Comparison of ENCODE assay signal across 26 cellular contexts in the genomic region with DNA sequence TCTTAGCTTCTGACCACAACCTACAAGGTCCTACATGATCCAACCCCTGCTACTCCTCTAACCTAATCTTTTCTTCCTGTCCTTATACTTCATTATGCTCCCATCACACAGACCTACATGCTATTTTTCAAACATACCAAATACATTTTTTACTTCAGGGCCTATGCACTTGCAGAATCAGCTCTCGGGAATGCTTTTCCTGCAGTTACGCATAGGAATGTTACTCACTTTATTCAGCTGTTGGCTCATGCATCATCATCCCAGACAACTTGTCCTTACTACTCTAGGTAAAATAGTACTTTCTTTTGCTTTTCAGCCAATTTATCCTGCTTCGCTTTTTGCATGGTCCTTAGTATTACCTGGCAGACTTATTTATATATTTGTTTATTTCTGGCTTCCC.
DNase-seq lines count a peak whose midpoint lies in the region; ATAC-seq and TF ChIP-seq lines count a peak whose summit lies in the region.
"Had no signal": no experiment of that assay in that cellular context is flagged by ENCODE, and none has a peak within 500 bp of the region (broad histone marks: within the 10 kb centered on the region; RNA-seq: fewer than 3 reads in every experiment).

No MANE protein-coding gene starts in this region.

- no peaks in the 10 kb centered on the region for H3K9me3 Mint-ChIP-seq in activated T-cell treated with anti-CD3 and anti-CD28 coated beads, Interleukin-2, amount 50 U/mL, for 4 hours
- H3K9me3 Mint-ChIP-seq: memory B cell; stimulated activated memory B cell treated with anti-CD40 and anti-IgM and Interleukin-4, amounts not matched to agents 10 μg/mL and 1 μg/mL and 100 μg/mL, for 72 hours; T-helper 2 cell treated with Interferon-gamma antibody and Interleukin-4, amounts not matched to agents 5 μg/mL and 100 μg/mL, for 36 hours had no signal

- TF ChIP-seq POLR2A in IMR-90 (IDR thresholded peaks at IDR 0.05; ENCODE audit: low read depth, low read length) (no peak), lower leg skin (IDR thresholded peaks at IDR 0.05) (no peak)

- no peaks in the 10 kb centered on the region for H3K79me2 ChIP-seq in osteoblast (ENCODE audit: insufficient read depth, low read length)

- H3K4me2 ChIP-seq in IMR-90 (ENCODE audit: low read depth, low read length), result peak overlapping the region; percentile 40; the same call in 1 of the 2 replicates
- no peak overlapping the region for H3K4me2 ChIP-seq in osteoblast (ENCODE audit: insufficient read depth, low read length)

- no peaks in the 10 kb centered on the region for H3K79me1 ChIP-seq in IMR-90 (ENCODE audit: low read depth in 1 of 2, low read length in 2 of 2)

- no TSS peak for BruUV-seq in IMR-90 (replicated peaks; lab: Mats Ljungman, UMichigan)

- H3K18ac ChIP-seq in IMR-90 (ENCODE audit: low read depth, low read length), result no peak overlapping the region; the same call in 1 of the 2 replicates

- H3K36me3 Mint-ChIP-seq in activated T-cell treated with anti-CD3 and anti-CD28 coated beads, Interleukin-2, amount 50 U/mL, for 4 hours (ENCODE audit: insufficient read depth), result no peaks in the 10 kb centered on the region
- H3K36me3 Mint-ChIP-seq: memory B cell; naive thymus-derived CD4-positive, alpha-beta T cell; stimulated activated memory B cell treated with anti-CD40 and anti-IgM and Interleukin-4, amounts not matched to agents 10 μg/mL and 1 μg/mL and 100 μg/mL, for 72 hours had no signal

- no peak overlapping the region for H3K27ac ChIP-seq in IMR-90 (ENCODE audit: insufficient read depth, low read length)
- no peak overlapping the region for H3K27ac ChIP-seq in osteoblast (ENCODE audit: low read depth, low read length)
- H3K27ac ChIP-seq: colonic mucosa, esophagus squamous epithelium, spleen had no signal

- no peak for TF ChIP-seq CTCF in IMR-90 (conservative IDR thresholded peaks at IDR 0.05; ENCODE audit: low read depth, low read length)
- TF ChIP-seq CTCF in epithelial cell of esophagus (IDR thresholded peaks at IDR 0.05; ENCODE audit: insufficient read depth, low read depth, low read length, missing control alignments), result no peak
- no peak for TF ChIP-seq CTCF in osteoblast (IDR thresholded peaks at IDR 0.05; ENCODE audit: extremely low read depth, low read depth, low read length)
- no peak for TF ChIP-seq CTCF in lower leg skin (IDR thresholded peaks at IDR 0.05)

- in situ Hi-C loops in IMR-90 (cut with MboI; ENCODE audit: low sequenced_read_pairs), result no loop called here

- no peak overlapping the region for H2AK5ac ChIP-seq in IMR-90 (ENCODE audit: low read depth, low read length)

- H3K27me3 ChIP-seq in IMR-90 (ENCODE audit: control insufficient read depth, insufficient read depth, low read length) (no peaks in the 10 kb centered on the region), osteoblast (ENCODE audit: insufficient read depth, low read length) (no peaks in the 10 kb centered on the region)
- H3K27me3 ChIP-seq: colonic mucosa, spleen had no signal

- no peak overlapping the region for H2BK20ac ChIP-seq in IMR-90 (ENCODE audit: low read depth, low read length)

- H3K14ac ChIP-seq in IMR-90 (replicated peaks; ENCODE audit: low read depth, low read length), result no peak overlapping the region

- TF ChIP-seq RAD21 in IMR-90 (IDR thresholded peaks at IDR 0.05; ENCODE audit: low read length), result no peak

- H2AFZ ChIP-seq in IMR-90 (replicated peaks; ENCODE audit: low read length, poor library complexity) (no peak overlapping the region), osteoblast (ENCODE audit: low read length) (no peak overlapping the region)

- DNase-seq in AG20443 (ENCODE audit: low spot score) (peak; percentile 39), IMR-90 (peak; percentile 84), epithelial cell of esophagus (ENCODE audit: low read depth) (peak; percentile 54), osteoblast (ENCODE audit: insufficient read length, low spot score, missing footprints) (peak; percentile 58), lower leg skin (ENCODE audit: low spot score in 2 of 2) (no peak)
- no peak for DNase-seq in activated T-cell treated with anti-CD3 and anti-CD28 coated beads, Interleukin-2, amount 50 U/mL, for 4 hours
- no peak for DNase-seq in activated naive CD4-positive, alpha-beta T cell treated with anti-CD3 and anti-CD28 coated beads, Interleukin-2, amount 50 U/mL, for 16 hours
- DNase-seq: activated CD4-positive, alpha-beta T cell treated with anti-CD3 and anti-CD28 coated beads for 4 hours; activated CD8-positive, alpha-beta memory T cell treated with anti-CD3 and anti-CD28 coated beads for 24 hours; activated gamma-delta T cell treated with Interleukin-2 at 50 U/mL for 16 hours; activated T-cell treated with anti-CD3 and anti-CD28 coated beads, Interleukin-2, amount 50 U/mL, for 1 hour; colonic mucosa; DMS 273 treated with DMSO at 0.1 percent for 48 hours; esophagus squamous epithelium; GDM1; Karpas-422; left cardiac atrium; naive thymus-derived CD4-positive, alpha-beta T cell; NCI-H510A treated with DMSO at 0.1 percent for 48 hours; occipital lobe; spleen; stimulated activated CD4-positive, alpha-beta T cell treated with anti-CD3 and anti-CD28 coated beads, Interleukin-2, amount 100 ng/mL, for 48 hours had no signal

- peaks cover 1% of the 10 kb centered on the region for H3K4me1 Mint-ChIP-seq in activated T-cell treated with anti-CD3 and anti-CD28 coated beads, Interleukin-2, amount 50 U/mL, for 4 hours (ENCODE audit: low read depth)
- H3K4me1 Mint-ChIP-seq: memory B cell; stimulated activated memory B cell treated with anti-CD40 and anti-IgM and Interleukin-4, amounts not matched to agents 10 μg/mL and 1 μg/mL and 100 μg/mL, for 72 hours had no signal

- H3K9ac ChIP-seq in IMR-90 (ENCODE audit: low read depth, low read length), result no peak overlapping the region

- no peaks in the 10 kb centered on the region for H3K27me3 Mint-ChIP-seq in activated T-cell treated with anti-CD3 and anti-CD28 coated beads, Interleukin-2, amount 50 U/mL, for 4 hours (ENCODE audit: low read depth)
- H3K27me3 Mint-ChIP-seq: naive thymus-derived CD4-positive, alpha-beta T cell; stimulated activated memory B cell treated with anti-CD40 and anti-IgM and Interleukin-4, amounts not matched to agents 10 μg/mL and 1 μg/mL and 100 μg/mL, for 72 hours had no signal

- peaks cover 2% of the 10 kb centered on the region; the same call in 1 of the 2 replicates for H3K4me1 ChIP-seq in IMR-90 (ENCODE audit: control insufficient read depth, insufficient read depth, low read length)
- H3K4me1 ChIP-seq in osteoblast (ENCODE audit: insufficient read depth, low read length), result no peaks in the 10 kb centered on the region
- H3K4me1 ChIP-seq: colonic mucosa, esophagus squamous epithelium, spleen had no signal

- H3K4me3 ChIP-seq in IMR-90 (ENCODE audit: insufficient read depth, low read depth, low read length) (no peak overlapping the region), epithelial cell of esophagus (ENCODE audit: low read length) (no peak overlapping the region), osteoblast (ENCODE audit: insufficient read depth, low read length) (no peak overlapping the region), lower leg skin (ENCODE audit: low read depth, poor library complexity, severe bottlenecking) (no peak overlapping the region)
- H3K4me3 ChIP-seq: colonic mucosa, esophagus squamous epithelium, spleen had no signal

- no peak overlapping the region for H3K4ac ChIP-seq in IMR-90 (ENCODE audit: low read depth, low read length)

- H2BK5ac ChIP-seq in IMR-90 (ENCODE audit: low read depth, low read length, poor library complexity, severe bottlenecking), result peak overlapping the region; percentile 49

- peak; percentile 87 for ATAC-seq in IMR-90 (ENCODE audit: low read depth)
- no peak for ATAC-seq in activated T-cell treated with anti-CD3 and anti-CD28 coated beads, Interleukin-2, amount 50 U/mL, for 4 hours
- ATAC-seq in HG03342 (IDR thresholded peaks at IDR 0.05; ENCODE audit: unreplicated experiment), result no peak
- ATAC-seq: left cardiac atrium; naive thymus-derived CD4-positive, alpha-beta T cell; stimulated activated memory B cell treated with anti-CD40 and anti-IgM and Interleukin-4, amounts not matched to agents 10 μg/mL and 1 μg/mL and 100 μg/mL, for 72 hours had no signal

- H3K23ac ChIP-seq in IMR-90 (ENCODE audit: low read depth, low read length), result no peak overlapping the region

- H2AK9ac ChIP-seq in IMR-90 (replicated peaks; ENCODE audit: low read depth, low read length, poor library complexity), result no peak overlapping the region

- intact Hi-C loops in IMR-90 (cut with micrococcal nuclease) (no loop called here), lower leg skin (cut with DNase I; ENCODE audit: low total_unique reads) (no loop called here)

- CTCF ChIA-PET in IMR-90 (lab: Yijun Ruan, JAX), result no interaction called here

- POLR2A ChIA-PET in IMR-90 (lab: Charles Lee; ENCODE audit: unreplicated experiment), result no interaction called here

- dilution Hi-C loops in IMR-90 (cut with HindIII; ENCODE audit: low sequenced_read_pairs, unreplicated experiment), result no loop called here

- H3K9me1 ChIP-seq in IMR-90 (ENCODE audit: insufficient read depth, low read length), result no peaks in the 10 kb centered on the region

- no peaks in the 10 kb centered on the region for H4K20me1 ChIP-seq in IMR-90 (ENCODE audit: insufficient read depth, low read length)
- no peaks in the 10 kb centered on the region for H4K20me1 ChIP-seq in osteoblast (ENCODE audit: insufficient read depth, low read length)

- H2BK15ac ChIP-seq in IMR-90 (ENCODE audit: low read depth, low read length), result no peak overlapping the region; the same call in 2 of the 3 replicates

- no peak overlapping the region for H4K5ac ChIP-seq in IMR-90 (ENCODE audit: low read depth, low read length)

- WGBS in IMR-90 (ENCODE audit: extremely low coverage in 2 of 2, insufficient read length in 1 of 2), 2 experiments, result 20% methylated on average over 2 of the region's 3 CpGs; no CpG with 5 or more reads in 1 of the 2 experiments
- 80 to 87% methylated on average over 3 of the region's 3 CpGs for WGBS in lower leg skin, 2 donors

- no peak overlapping the region for H3K56ac ChIP-seq in IMR-90 (ENCODE audit: extremely low read depth, insufficient read depth, low read length)

- no peak overlapping the region for H3K4me3 Mint-ChIP-seq in activated T-cell treated with anti-CD3 and anti-CD28 coated beads, Interleukin-2, amount 50 U/mL, for 4 hours
- H3K4me3 Mint-ChIP-seq: memory B cell; naive thymus-derived CD4-positive, alpha-beta T cell; stimulated activated memory B cell treated with anti-CD40 and anti-IgM and Interleukin-4, amounts not matched to agents 10 μg/mL and 1 μg/mL and 100 μg/mL, for 72 hours; T-helper 2 cell treated with Interferon-gamma antibody and Interleukin-4, amounts not matched to agents 5 μg/mL and 100 μg/mL, for 36 hours had no signal

- no peak overlapping the region; a peak in 1 of 4 replicates for H4K8ac ChIP-seq in IMR-90 (ENCODE audit: low read depth in 2 of 2, low read length in 2 of 2)

- no peak overlapping the region for H4K91ac ChIP-seq in IMR-90 (ENCODE audit: insufficient read depth, low read depth, low read length)

- H3K9me3 ChIP-seq in IMR-90 (ENCODE audit: control insufficient read depth, insufficient read depth, low read length) (no peaks in the 10 kb centered on the region), osteoblast (ENCODE audit: low read depth, low read length) (no peaks in the 10 kb centered on the region)
- H3K9me3 ChIP-seq: colonic mucosa, esophagus squamous epithelium, spleen had no signal

- H2BK120ac ChIP-seq in IMR-90 (ENCODE audit: low read depth, low read length), result no peak overlapping the region

- H3K36me3 ChIP-seq in IMR-90 (ENCODE audit: control insufficient read depth, insufficient read depth, low read length), result no peaks in the 10 kb centered on the region
- no peaks in the 10 kb centered on the region for H3K36me3 ChIP-seq in osteoblast (ENCODE audit: insufficient read depth, low read length)
- H3K36me3 ChIP-seq: colonic mucosa, esophagus squamous epithelium, spleen had no signal

Comparison
In these comparisons a context has a peak if more than half of its experiments do, and no peak if none do; other contexts are left out.
1. DNase-seq: peak in AG20443 (single experiment), IMR-90 (single experiment), epithelial cell of esophagus (single experiment) and osteoblast (single experiment); none in activated T-cell treated with anti-CD3 and anti-CD28 coated beads, Interleukin-2, amount 50 U/mL, for 4 hours (single experiment), activated naive CD4-positive, alpha-beta T cell treated with anti-CD3 and anti-CD28 coated beads, Interleukin-2, amount 50 U/mL, for 16 hours (single experiment) and lower leg skin (0 of 2).